Comparison of ENCODE assay signal across 9 cellular contexts in genomic region chr19:4058696-4059492, GRCh38. TPM values are rescaled to one million over a fixed set of nuclear protein-coding genes. Genes with fewer than 3 reads are reported as not detected.
DNase-seq lines count a peak whose midpoint lies in the region; ATAC-seq and TF ChIP-seq lines count a peak whose summit lies in the region.
"Had no signal": no experiment of that assay in that cellular context is flagged by ENCODE, and none has a peak within 500 bp of the region (broad histone marks: within the 10 kb centered on the region; RNA-seq: fewer than 3 reads in every experiment).

No MANE protein-coding gene starts in this region.

- no peak overlapping the region for H2BK5ac ChIP-seq in mesendoderm (ENCODE audit: low read length)

- no peaks in the 10 kb centered on the region for H3K9me3 ChIP-seq in effector memory CD4-positive, alpha-beta T cell (ENCODE audit: control insufficient read depth, low read length)
- H3K9me3 ChIP-seq in mucosa of stomach (ENCODE audit: control insufficient read depth, low read length) (no peaks in the 10 kb centered on the region), vagina (no peaks in the 10 kb centered on the region)

- H2AK5ac ChIP-seq in mesendoderm (ENCODE audit: low read length) = no peak overlapping the region

- no peaks in the 10 kb centered on the region for H3K9me3 Mint-ChIP-seq in activated naive CD4-positive, alpha-beta T cell treated with anti-CD3 and anti-CD28 coated beads, Interleukin-2, amount 50 U/mL, for 24 hours
- H3K9me3 Mint-ChIP-seq in activated naive CD4-positive, alpha-beta T cell treated with anti-CD3 and anti-CD28 coated beads, Interleukin-2, amount 10 ng/mL, durations not matched to agents 7 days and 5 days = no peaks in the 10 kb centered on the region

- peaks cover 20% of the 10 kb centered on the region for H3K36me3 ChIP-seq in effector memory CD4-positive, alpha-beta T cell (ENCODE audit: control insufficient read depth, insufficient read depth, low read length)
- peaks cover 2% of the 10 kb centered on the region for H3K36me3 ChIP-seq in mucosa of stomach (ENCODE audit: control insufficient read depth, insufficient read depth, low read length)
- H3K36me3 ChIP-seq in vagina = peaks cover 0 to 13% of the 10 kb centered on the region in 2 donors
- peaks cover 1% of the 10 kb centered on the region for H3K36me3 ChIP-seq in mesendoderm (ENCODE audit: control insufficient read depth, insufficient read depth, low read length)

- H4K5ac ChIP-seq in mesendoderm (ENCODE audit: low read length) = no peak overlapping the region

- H3K36me3 Mint-ChIP-seq in activated naive CD4-positive, alpha-beta T cell treated with anti-CD3 and anti-CD28 coated beads, Interleukin-2, amount 50 U/mL, for 24 hours = peaks cover 5% of the 10 kb centered on the region
- peaks cover 27% of the 10 kb centered on the region for H3K36me3 Mint-ChIP-seq in activated naive CD4-positive, alpha-beta T cell treated with anti-CD3 and anti-CD28 coated beads, Interleukin-2, amount 10 ng/mL, durations not matched to agents 7 days and 5 days

- no peak for TF ChIP-seq CTCF in vagina (IDR thresholded peaks at IDR 0.05)

- no peak overlapping the region for H3K4me3 ChIP-seq in effector memory CD4-positive, alpha-beta T cell (ENCODE audit: insufficient read depth, low read depth, low read length, poor library complexity, severe bottlenecking)
- H3K4me3 ChIP-seq in mucosa of stomach (ENCODE audit: low read length) (peak overlapping the region; percentile 26), vagina (peak overlapping the region; percentile 44 to 70), mesendoderm (ENCODE audit: low read length) (no peak overlapping the region)

- H3K9ac ChIP-seq in mucosa of stomach (ENCODE audit: low read length) (peak overlapping the region; percentile 90), mesendoderm (ENCODE audit: low read length) (no peak overlapping the region)

- H3K4me1 ChIP-seq in effector memory CD4-positive, alpha-beta T cell (ENCODE audit: control insufficient read depth, insufficient read depth, low read length, poor library complexity, severe bottlenecking) = peaks cover 60% of the 10 kb centered on the region
- H3K4me1 ChIP-seq in mucosa of stomach (ENCODE audit: control insufficient read depth, insufficient read depth, low read length) = peaks cover 69% of the 10 kb centered on the region
- H3K4me1 ChIP-seq in vagina = peaks cover 70% of the 10 kb centered on the region
- no peaks in the 10 kb centered on the region for H3K4me1 ChIP-seq in mesendoderm (ENCODE audit: control insufficient read depth, low read depth, low read length)

- H3K18ac ChIP-seq in mesendoderm (ENCODE audit: low read length) = no peak overlapping the region

- H3K27me3 Mint-ChIP-seq in activated naive CD4-positive, alpha-beta T cell treated with anti-CD3 and anti-CD28 coated beads, Interleukin-2, amount 50 U/mL, for 24 hours = no peaks in the 10 kb centered on the region
- H3K27me3 Mint-ChIP-seq in activated naive CD4-positive, alpha-beta T cell treated with anti-CD3 and anti-CD28 coated beads, Interleukin-2, amount 10 ng/mL, durations not matched to agents 7 days and 5 days = no peaks in the 10 kb centered on the region

- TF ChIP-seq POLR2A in vagina (IDR thresholded peaks at IDR 0.05) = no peak

- no peak overlapping the region for H3K4me3 Mint-ChIP-seq in activated naive CD4-positive, alpha-beta T cell treated with anti-CD3 and anti-CD28 coated beads, Interleukin-2, amount 50 U/mL, for 24 hours
- H3K4me3 Mint-ChIP-seq in activated naive CD4-positive, alpha-beta T cell treated with anti-CD3 and anti-CD28 coated beads, Interleukin-2, amount 10 ng/mL, durations not matched to agents 7 days and 5 days = no peak overlapping the region

- WGBS in mesendoderm (ENCODE audit: extremely low coverage, insufficient coverage, low lambda C conversion rate) = no CpG with 5 or more reads among the region's 32 CpGs

- no peak overlapping the region for H3K4ac ChIP-seq in mesendoderm (ENCODE audit: low read depth, low read length)

- no peak overlapping the region for H2BK120ac ChIP-seq in mesendoderm (ENCODE audit: low read depth, low read length)

- intact Hi-C loops in vagina (cut with DNase I) = no loop called here

- peaks cover 25% of the 10 kb centered on the region for H3K4me1 Mint-ChIP-seq in activated naive CD4-positive, alpha-beta T cell treated with anti-CD3 and anti-CD28 coated beads, Interleukin-2, amount 50 U/mL, for 24 hours
- H3K4me1 Mint-ChIP-seq in activated naive CD4-positive, alpha-beta T cell treated with anti-CD3 and anti-CD28 coated beads, Interleukin-2, amount 10 ng/mL, durations not matched to agents 7 days and 5 days = peaks cover 15% of the 10 kb centered on the region

- no peaks in the 10 kb centered on the region for H3K27me3 ChIP-seq in effector memory CD4-positive, alpha-beta T cell (replicated peaks; ENCODE audit: control insufficient read depth, insufficient read depth, low read length, poor library complexity, severe bottlenecking)
- H3K27me3 ChIP-seq in mucosa of stomach (ENCODE audit: control insufficient read depth, insufficient read depth, low read length) (no peaks in the 10 kb centered on the region), vagina (no peaks in the 10 kb centered on the region), mesendoderm (ENCODE audit: insufficient read depth, low read length, poor library complexity) (no peaks in the 10 kb centered on the region)

- ATAC-seq in GM21390 (IDR thresholded peaks at IDR 0.05; ENCODE audit: unreplicated experiment) = no peak

- CTCF ChIA-PET in activated naive CD4-positive, alpha-beta T cell treated with anti-CD3 and anti-CD28 coated beads, Interleukin-2, amount 10 ng/mL, durations not matched to agents 7 days and 5 days (lab: Charles Lee) = no interaction called here

- H3K79me1 ChIP-seq in mesendoderm (ENCODE audit: low read length) = peaks cover 22% of the 10 kb centered on the region

- H3K23ac ChIP-seq in mesendoderm (ENCODE audit: low read length) = no peak overlapping the region

- DNase-seq in activated naive CD4-positive, alpha-beta T cell treated with anti-CD3 and anti-CD28 coated beads, Interleukin-2, amount 10 ng/mL, durations not matched to agents 7 days and 5 days = no peak
- DNase-seq in effector memory CD4-positive, alpha-beta T cell = no peak
- DNase-seq in vagina (ENCODE audit: extremely low spot score in 2 of 2) (no peak), mesendoderm (no peak), T-helper 1 cell (no peak)
- DNase-seq: DMS53 had no signal

- H3K27ac ChIP-seq in effector memory CD4-positive, alpha-beta T cell (ENCODE audit: insufficient read depth, low read length, poor library complexity, severe bottlenecking) = peak overlapping the region; percentile 81
- H3K27ac ChIP-seq in vagina (peak overlapping the region; percentile 100), mesendoderm (ENCODE audit: low read depth, low read length) (no peak overlapping the region)

- no peak overlapping the region for H2BK15ac ChIP-seq in mesendoderm (replicated peaks; ENCODE audit: low read depth)

- no peak overlapping the region for H4K8ac ChIP-seq in mesendoderm (ENCODE audit: low read depth, low read length)

- H3K4me2 ChIP-seq in mesendoderm (ENCODE audit: low read length) = no peak overlapping the region

- peak overlapping the region; percentile 35 for H3K27ac Mint-ChIP-seq in activated naive CD4-positive, alpha-beta T cell treated with anti-CD3 and anti-CD28 coated beads, Interleukin-2, amount 50 U/mL, for 24 hours
- no peak overlapping the region for H3K27ac Mint-ChIP-seq in activated naive CD4-positive, alpha-beta T cell treated with anti-CD3 and anti-CD28 coated beads, Interleukin-2, amount 10 ng/mL, durations not matched to agents 7 days and 5 days

- H3K79me2 ChIP-seq in mesendoderm (ENCODE audit: control insufficient read depth, insufficient read depth, low read length) = peaks cover 71% of the 10 kb centered on the region

- no peak overlapping the region for H3K56ac ChIP-seq in mesendoderm (ENCODE audit: low read length)

RNA-seq across cellular contexts. Expression of gene ZBTB7A, which starts 7.8 kb away (rescaled TPM):
- total RNA-seq in vagina = 60.6 TPM
- 8.8 TPM for polyA plus RNA-seq in mesendoderm (2013, experiment 1 of 2)
- 8.8 TPM for polyA plus RNA-seq in mesendoderm (2013, experiment 2 of 2)

RNA-seq across cellular contexts. Expression of gene PIAS4, which starts 51.4 kb away (rescaled TPM):
- 14.0 TPM for total RNA-seq in vagina
- 63.4 TPM for polyA plus RNA-seq in mesendoderm (2013, experiment 1 of 2)
- polyA plus RNA-seq in mesendoderm (2013, experiment 2 of 2) = 63.3 TPM

Comparison
In these comparisons a context has a peak if more than half of its experiments do, and no peak if none do; other contexts are left out.
1. H3K4me3 ChIP-seq: peak in mucosa of stomach (single experiment) and vagina (2 of 2); none in effector memory CD4-positive, alpha-beta T cell (single experiment) and mesendoderm (single experiment).